8 cellular contexts compared by ENCODE assay signal in genomic region chr1:229227298-229227919, GRCh38. TPM values are rescaled to one million over a fixed set of nuclear protein-coding genes. Genes with fewer than 3 reads are reported as not detected.
A peak's percentile ranks its signal among the peaks of the same experiment; 100 is the strongest.
DNase-seq lines count a peak whose midpoint lies in the region; ATAC-seq and TF ChIP-seq lines count a peak whose summit lies in the region.

No MANE protein-coding gene starts in this region.

- ATAC-seq in naive thymus-derived CD8-positive, alpha-beta T cell = peak; percentile 87 to 94
- no peak for ATAC-seq in HG03196 (IDR thresholded peaks at IDR 0.05; ENCODE audit: unreplicated experiment)

- H3K4me1 Mint-ChIP-seq in naive thymus-derived CD8-positive, alpha-beta T cell = peaks cover 10 to 25% (median 19%) of the 10 kb centered on the region in 4 donors

- H3K27ac ChIP-seq in Karpas-422 (ENCODE audit: low read length) (no peak overlapping the region), OCI-LY3 (ENCODE audit: low read length) (no peak overlapping the region)

- POLR2A ChIA-PET in naive thymus-derived CD8-positive, alpha-beta T cell (lab: Charles Lee) = interaction anchor here (1.3 to 1.9 kb wide), 3 partner anchors 28 to 493 kb away, joined by 4 to 5 read pairs (median 5); partner anchors contain the start of gene RHOU

- no peak overlapping the region for H3K4me3 ChIP-seq in Karpas-422 (ENCODE audit: low read length)
- H3K4me3 ChIP-seq in OCI-LY3 (ENCODE audit: low read length) = no peak overlapping the region
- no peak overlapping the region for H3K4me3 ChIP-seq in epithelial cell of esophagus (ENCODE audit: low read length)

- H3K9me3 Mint-ChIP-seq in naive thymus-derived CD8-positive, alpha-beta T cell = no peaks in the 10 kb centered on the region

- TF ChIP-seq CTCF in OCI-LY3 (IDR thresholded peaks at IDR 0.05; ENCODE audit: low read depth, low read length) (peak; percentile 99), epithelial cell of esophagus (IDR thresholded peaks at IDR 0.05; ENCODE audit: insufficient read depth, low read depth, low read length, missing control alignments) (peak; percentile 79)

- no peaks in the 10 kb centered on the region for H3K4me1 ChIP-seq in Karpas-422 (ENCODE audit: low read length)
- peaks cover 40% of the 10 kb centered on the region for H3K4me1 ChIP-seq in OCI-LY3 (ENCODE audit: low read length)

- H3K27me3 Mint-ChIP-seq in naive thymus-derived CD8-positive, alpha-beta T cell = peaks cover 0 to 8% (median 0%) of the 10 kb centered on the region in 5 donors

- DNase-seq in DMS114 treated with DMSO at 0.1 percent for 48 hours (lab: John Stamatoyannopoulos, UW; ENCODE audit: unreplicated experiment) = peak; percentile 54
- peak; percentile 87 for DNase-seq in Karpas-422
- DNase-seq in activated T-cell treated with anti-CD3 and anti-CD28 coated beads for 24 hours (ENCODE audit: low read depth) = peak; percentile 75
- peak; percentile 76 for DNase-seq in epithelial cell of esophagus (ENCODE audit: low read depth)
- peak; percentile 59 to 90 (median 80) for DNase-seq in naive thymus-derived CD8-positive, alpha-beta T cell
- DNase-seq in stimulated activated naive CD4-positive, alpha-beta T cell (lab: John Stamatoyannopoulos, UW) = peak; percentile 52 to 86 (median 70)

- H3K9ac ChIP-seq in Karpas-422 (ENCODE audit: low read length) (no peak overlapping the region), OCI-LY3 (ENCODE audit: low read length) (no peak overlapping the region)

- H3K79me2 ChIP-seq in Karpas-422 (ENCODE audit: low read length) (no peaks in the 10 kb centered on the region), OCI-LY3 (ENCODE audit: low read length) (no peaks in the 10 kb centered on the region)

- H3K9me2 ChIP-seq in Karpas-422 (replicated peaks; ENCODE audit: insufficient read depth, low read length) = no peaks in the 10 kb centered on the region

- H2AFZ ChIP-seq in Karpas-422 (ENCODE audit: low read length) = no peak overlapping the region
- H2AFZ ChIP-seq in OCI-LY3 (ENCODE audit: low read depth, low read length) = no peak overlapping the region

- H3K4me2 ChIP-seq in Karpas-422 (ENCODE audit: low read depth, low read length, poor library complexity, severe bottlenecking) (no peak overlapping the region), OCI-LY3 (ENCODE audit: low read length) (peak overlapping the region; percentile 45)

- no peaks in the 10 kb centered on the region for H3K9me3 ChIP-seq in Karpas-422 (ENCODE audit: low read length)
- H3K9me3 ChIP-seq in OCI-LY3 (ENCODE audit: insufficient read depth, low read length) = no peaks in the 10 kb centered on the region

- H3K4me3 Mint-ChIP-seq in naive thymus-derived CD8-positive, alpha-beta T cell = peak overlapping the region in 2 of 10 donors; percentile 24 to 26

- H4K20me1 ChIP-seq in Karpas-422 (ENCODE audit: insufficient read depth, low read depth, low read length) = no peaks in the 10 kb centered on the region
- no peaks in the 10 kb centered on the region for H4K20me1 ChIP-seq in OCI-LY3 (ENCODE audit: insufficient read depth, low read length)

- H3K27ac Mint-ChIP-seq in naive thymus-derived CD8-positive, alpha-beta T cell = peak overlapping the region in 3 of 10 donors; percentile 22 to 46 (median 23)

- H3K27me3 ChIP-seq in Karpas-422 (ENCODE audit: low read length) (no peaks in the 10 kb centered on the region), OCI-LY3 (ENCODE audit: low read depth, low read length) (peaks cover 41% of the 10 kb centered on the region)

- no peaks in the 10 kb centered on the region for H3K36me3 Mint-ChIP-seq in naive thymus-derived CD8-positive, alpha-beta T cell

- H3K36me3 ChIP-seq in Karpas-422 (ENCODE audit: insufficient read depth, low read length) = no peaks in the 10 kb centered on the region
- no peaks in the 10 kb centered on the region for H3K36me3 ChIP-seq in OCI-LY3 (replicated peaks; ENCODE audit: low read depth, low read length)

RNA-seq across cellular contexts. Expression of gene RAB4A, which starts 43.5 kb away (rescaled TPM):
- total RNA-seq in Karpas-422 (2014; rRNA removed; shearing (Covaris generic); ENCODE audit: low replicate concordance) = not detected in 2 replicates
- 10 to 100 TPM; 47.2 to 50.4 TPM for total RNA-seq in naive thymus-derived CD8-positive, alpha-beta T cell
- 10 to 100 TPM; 16.8 to 22.4 (median 18.3) TPM for polyA plus RNA-seq in naive thymus-derived CD8-positive, alpha-beta T cell

Comparison
In these comparisons a context has a peak if more than half of its experiments do, and no peak if none do; other contexts are left out.
1. RNA of gene RAB4A, which starts 43.5 kb away (total RNA-seq): 47.2 to 50.4 TPM in naive thymus-derived CD8-positive, alpha-beta T cell; not detected in Karpas-422; every median in the first group is over 10 times any median in the second.
2. Peak in every context shown above with its lines, with median percentiles within 50 percentile points of each other: DNase-seq.